In the genomic region with DNA sequence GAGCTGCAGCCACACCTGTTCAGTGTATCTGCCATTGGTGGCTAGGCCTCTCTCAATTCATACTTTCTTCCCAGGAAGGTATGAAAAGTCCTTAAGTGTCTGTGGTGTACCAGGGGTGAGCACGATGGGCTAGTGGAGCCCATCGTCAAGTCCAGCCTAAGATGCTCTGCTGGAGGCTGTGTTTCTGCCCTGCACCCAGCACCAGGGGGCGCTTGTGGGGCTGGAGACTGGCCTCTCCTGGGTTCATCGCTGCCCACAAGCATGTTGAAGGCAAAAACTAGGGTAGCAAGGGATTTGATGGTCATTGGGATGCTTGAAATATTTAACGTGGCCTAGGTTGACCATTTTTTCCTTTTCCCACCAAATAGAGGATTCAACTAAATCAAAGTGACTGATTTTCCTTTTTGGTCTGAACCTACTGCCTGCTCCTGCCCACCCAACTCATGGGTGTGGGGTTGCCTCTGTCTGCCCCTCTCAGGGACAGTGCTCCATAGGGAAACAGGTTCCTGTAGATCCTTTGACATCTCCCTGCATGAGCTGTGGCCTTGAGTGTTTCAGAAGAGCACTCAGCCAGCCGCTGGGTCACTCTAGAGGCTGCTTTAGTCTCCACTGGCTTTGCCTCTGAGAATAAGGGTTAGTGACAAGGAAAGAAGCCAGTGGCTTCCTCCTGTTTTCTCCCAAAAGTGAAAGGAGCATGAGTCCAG, we compare ENCODE assay signal across 9 cellular contexts. TPM values are rescaled to one million over a fixed set of nuclear protein-coding genes. Genes with fewer than 3 reads are reported as not detected.
DNase-seq lines count a peak whose midpoint lies in the region; ATAC-seq and TF ChIP-seq lines count a peak whose summit lies in the region.
"Had no signal": no experiment of that assay in that cellular context is flagged by ENCODE, and none has a peak within 500 bp of the region (broad histone marks: within the 10 kb centered on the region; RNA-seq: fewer than 3 reads in every experiment).

No MANE protein-coding gene starts in this region.

- no peak overlapping the region for H3K4me2 ChIP-seq in mammary epithelial cell (ENCODE audit: insufficient read depth, low read depth, low read length)
- H3K4me2 ChIP-seq in neural progenitor cell: no peak overlapping the region

- H2AFZ ChIP-seq in mammary epithelial cell (ENCODE audit: low read depth, low read length): no peak overlapping the region
- no peak overlapping the region for H2AFZ ChIP-seq in neural progenitor cell (replicated peaks)

- H3K27me3 ChIP-seq in mammary epithelial cell (ENCODE audit: insufficient read depth, low read length) (no peaks in the 10 kb centered on the region), neural progenitor cell (no peaks in the 10 kb centered on the region)

- intact Hi-C loops in mammary epithelial cell (cut with micrococcal nuclease): loop anchor here (1.0 kb wide), 1 partner anchor 40 kb away; no protein-coding TSS in a partner anchor

- BruUV-seq in mammary epithelial cell (replicated peaks; lab: Mats Ljungman, UMichigan): no TSS peak

- no peaks in the 10 kb centered on the region for H4K20me1 ChIP-seq in mammary epithelial cell (ENCODE audit: insufficient read depth, low read length)
- no peaks in the 10 kb centered on the region for H4K20me1 ChIP-seq in neural progenitor cell (ENCODE audit: low read depth)

- H3K27ac Mint-ChIP-seq in neural progenitor cell: no peak overlapping the region

- in situ Hi-C loops in mammary epithelial cell (cut with MboI; ENCODE audit: low sequenced_read_pairs in 2 of 2): no loop called here

- peak; percentile 15 for DNase-seq in NCI-H146 (lab: John Stamatoyannopoulos, UW)
- DNase-seq in NCI-H146 treated with DMSO at 0.1 percent for 48 hours (lab: John Stamatoyannopoulos, UW; ENCODE audit: unreplicated experiment): no peak
- DNase-seq in HuH-7.5 (ENCODE audit: low spot score): peak; percentile 36
- no peak for DNase-seq in mammary epithelial cell
- peak; percentile 62 for DNase-seq in neural progenitor cell (ENCODE audit: low spot score)
- no peak for DNase-seq in globus pallidus (ENCODE audit: low spot score)
- no peak for DNase-seq in NCI-H526 treated with DMSO at 0.1 percent for 48 hours (lab: John Stamatoyannopoulos, UW)
- DNase-seq: MV-4-11 had no signal

- WGBS in mammary epithelial cell (ENCODE audit: low coverage, missing lambda C conversion rate): 92% methylated on average over 6 of the region's 6 CpGs

- H3K79me2 ChIP-seq in mammary epithelial cell (ENCODE audit: insufficient read depth, low read length) (no peaks in the 10 kb centered on the region), neural progenitor cell (ENCODE audit: low read depth) (no peaks in the 10 kb centered on the region)

- TF ChIP-seq CTCF in mammary epithelial cell (conservative IDR thresholded peaks at IDR 0.05 in 1 of 2, IDR thresholded peaks at IDR 0.05 in 1 of 2; ENCODE audit: extremely low read depth in 1 of 2, insufficient read depth in 1 of 2, low read depth in 1 of 2, low read length in 2 of 2) (peak; percentile 36 to 37), neural progenitor cell (IDR thresholded peaks at IDR 0.05) (peak; percentile 76)

- peaks cover 13% of the 10 kb centered on the region for H3K36me3 Mint-ChIP-seq in neural progenitor cell

- H3K4me1 ChIP-seq in mammary epithelial cell (ENCODE audit: insufficient read depth, low read length): peaks cover 3% of the 10 kb centered on the region
- no peaks in the 10 kb centered on the region for H3K4me1 ChIP-seq in neural progenitor cell

- no peaks in the 10 kb centered on the region for H3F3A ChIP-seq in neural progenitor cell (ENCODE audit: low read depth)

- CTCF ChIA-PET in mammary epithelial cell (lab: Charles Lee; ENCODE audit: low non-redundant PET): no interaction called here

- no peak for ATAC-seq in HG03354 (IDR thresholded peaks at IDR 0.05; ENCODE audit: poor library complexity, severe bottlenecking, unreplicated experiment)

- dilution Hi-C loops in mammary epithelial cell (cut with HindIII; ENCODE audit: low sequenced_read_pairs): loop anchor here (10.0 kb wide), 1 partner anchor 85 kb away; no protein-coding TSS in a partner anchor

- H3K27ac ChIP-seq in mammary epithelial cell (ENCODE audit: insufficient read depth, low read depth, low read length) (no peak overlapping the region), neural progenitor cell (no peak overlapping the region)

- H3K4me1 Mint-ChIP-seq in neural progenitor cell: peaks cover 5% of the 10 kb centered on the region

- H3K36me3 ChIP-seq in mammary epithelial cell (ENCODE audit: insufficient read depth, low read length) (no peaks in the 10 kb centered on the region), neural progenitor cell (peaks cover 5% of the 10 kb centered on the region)

- no peak overlapping the region for H3K4me3 Mint-ChIP-seq in neural progenitor cell

- H3K4me3 ChIP-seq in mammary epithelial cell (replicated peaks in 1 of 3; ENCODE audit: insufficient read depth in 1 of 3, low read depth in 2 of 3, low read length in 3 of 3) (no peak overlapping the region), neural progenitor cell (no peak overlapping the region)

- no peaks in the 10 kb centered on the region for H3K9me3 Mint-ChIP-seq in neural progenitor cell

- H3K9ac ChIP-seq in mammary epithelial cell (ENCODE audit: insufficient read depth, low read length) (no peak overlapping the region), neural progenitor cell (no peak overlapping the region)

- H3K9me3 ChIP-seq in mammary epithelial cell (replicated peaks; ENCODE audit: insufficient read depth, low read length) (no peaks in the 10 kb centered on the region), neural progenitor cell (ENCODE audit: low read depth) (no peaks in the 10 kb centered on the region)

- no peaks in the 10 kb centered on the region for H3K27me3 Mint-ChIP-seq in neural progenitor cell (ENCODE audit: insufficient read depth, low read depth)

RNA-seq across cellular contexts. Expression of gene TPGS2, which starts 59.0 kb away (rescaled TPM):
- 100 to 1,000 TPM; 117 to 125 TPM for total RNA-seq in mammary epithelial cell
- 393 TPM for polyA plus RNA-seq in mammary epithelial cell
- polyA minus RNA-seq in mammary epithelial cell: 247 TPM
- total RNA-seq in neural progenitor cell (ENCODE audit: low replicate concordance): 262 and 301 TPM in 2 replicates

RNA-seq across cellular contexts. Expression of gene KIAA1328, which starts 59.2 kb away (rescaled TPM):
- total RNA-seq in mammary epithelial cell (1 to 10 TPM; 7.7 to 9.0 TPM), neural progenitor cell (ENCODE audit: low replicate concordance) (11.5 and 15.0 TPM in 2 replicates)
- 3.0 TPM for polyA plus RNA-seq in mammary epithelial cell
- 9.4 TPM for polyA minus RNA-seq in mammary epithelial cell

Comparison
In these comparisons a context has a peak if more than half of its experiments do, and no peak if none do; other contexts are left out.
1. DNase-seq: peak in NCI-H146 (single experiment), HuH-7.5 (single experiment) and neural progenitor cell (single experiment); none in NCI-H146 treated with DMSO at 0.1 percent for 48 hours (single experiment), mammary epithelial cell (single experiment), globus pallidus (single experiment) and NCI-H526 treated with DMSO at 0.1 percent for 48 hours (single experiment).